ENCODE assay signal across 1 cellular context in genomic region chr16:47141773-47142468, GRCh38.
TF ChIP-seq lines count a peak whose summit lies in the region.

No MANE protein-coding gene starts in this region.

TF ChIP-seq in HepG2, 621 proteins besides CTCF, POLR2A, EP300 and RAD21 (continued from another document and continues in another):
- TF ChIP-seq, protein P1, sequence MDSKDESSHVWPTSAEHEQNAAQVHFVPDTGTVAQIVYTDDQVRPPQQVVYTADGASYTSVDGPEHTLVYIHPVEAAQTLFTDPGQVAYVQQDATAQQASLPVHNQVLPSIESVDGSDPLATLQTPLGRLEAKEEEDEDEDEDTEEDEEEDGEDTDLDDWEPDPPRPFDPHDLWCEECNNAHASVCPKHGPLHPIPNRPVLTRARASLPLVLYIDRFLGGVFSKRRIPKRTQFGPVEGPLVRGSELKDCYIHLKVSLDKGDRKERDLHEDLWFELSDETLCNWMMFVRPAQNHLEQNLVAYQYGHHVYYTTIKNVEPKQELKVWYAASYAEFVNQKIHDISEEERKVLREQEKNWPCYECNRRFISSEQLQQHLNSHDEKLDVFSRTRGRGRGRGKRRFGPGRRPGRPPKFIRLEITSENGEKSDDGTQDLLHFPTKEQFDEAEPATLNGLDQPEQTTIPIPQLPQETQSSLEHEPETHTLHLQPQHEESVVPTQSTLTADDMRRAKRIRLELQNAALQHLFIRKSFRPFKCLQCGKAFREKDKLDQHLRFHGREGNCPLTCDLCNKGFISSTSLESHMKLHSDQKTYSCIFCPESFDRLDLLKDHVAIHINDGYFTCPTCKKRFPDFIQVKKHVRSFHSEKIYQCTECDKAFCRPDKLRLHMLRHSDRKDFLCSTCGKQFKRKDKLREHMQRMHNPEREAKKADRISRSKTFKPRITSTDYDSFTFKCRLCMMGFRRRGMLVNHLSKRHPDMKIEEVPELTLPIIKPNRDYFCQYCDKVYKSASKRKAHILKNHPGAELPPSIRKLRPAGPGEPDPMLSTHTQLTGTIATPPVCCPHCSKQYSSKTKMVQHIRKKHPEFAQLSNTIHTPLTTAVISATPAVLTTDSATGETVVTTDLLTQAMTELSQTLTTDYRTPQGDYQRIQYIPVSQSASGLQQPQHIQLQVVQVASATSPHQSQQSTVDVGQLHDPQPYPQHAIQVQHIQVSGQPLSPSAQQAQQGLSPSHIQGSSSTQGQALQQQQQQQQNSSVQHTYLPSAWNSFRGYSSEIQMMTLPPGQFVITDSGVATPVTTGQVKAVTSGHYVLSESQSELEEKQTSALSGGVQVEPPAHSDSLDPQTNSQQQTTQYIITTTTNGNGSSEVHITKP (CRISPR knock-in tag; IDR thresholded peaks at IDR 0.05; ENCODE audit: low read depth), result no peak
- TF ChIP-seq, protein P2, sequence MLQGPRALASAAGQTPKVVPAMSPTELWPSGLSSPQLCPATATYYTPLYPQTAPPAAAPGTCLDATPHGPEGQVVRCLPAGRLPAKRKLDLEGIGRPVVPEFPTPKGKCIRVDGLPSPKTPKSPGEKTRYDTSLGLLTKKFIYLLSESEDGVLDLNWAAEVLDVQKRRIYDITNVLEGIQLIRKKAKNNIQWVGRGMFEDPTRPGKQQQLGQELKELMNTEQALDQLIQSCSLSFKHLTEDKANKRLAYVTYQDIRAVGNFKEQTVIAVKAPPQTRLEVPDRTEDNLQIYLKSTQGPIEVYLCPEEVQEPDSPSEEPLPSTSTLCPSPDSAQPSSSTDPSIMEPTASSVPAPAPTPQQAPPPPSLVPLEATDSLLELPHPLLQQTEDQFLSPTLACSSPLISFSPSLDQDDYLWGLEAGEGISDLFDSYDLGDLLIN (CRISPR knock-in tag; IDR thresholded peaks at IDR 0.05; ENCODE audit: borderline replicate concordance), result peak; percentile 43; the same call in 1 of the 2 replicates
- TF ChIP-seq MATR3 (CRISPR knock-in tag; IDR thresholded peaks at IDR 0.05) (no peak), ZSCAN21 (CRISPR knock-in tag; IDR thresholded peaks at IDR 0.05; ENCODE audit: borderline replicate concordance) (0 out of 2 replicates have a peak, but pooled peaks have one; percentile 48), PATZ1 (CRISPR knock-in tag; IDR thresholded peaks at IDR 0.05) (peak; percentile 59; the same call in 1 of the 2 replicates), KDM5B (CRISPR knock-in tag; IDR thresholded peaks at IDR 0.05; ENCODE audit: borderline replicate concordance) (no peak; the same call in 1 of the 2 replicates), ZZZ3 (CRISPR knock-in tag; IDR thresholded peaks at IDR 0.05; ENCODE audit: borderline replicate concordance) (no peak), NFIC (IDR thresholded peaks at IDR 0.05; ENCODE audit: low read length) (no peak), TIGD3 (CRISPR knock-in tag; IDR thresholded peaks at IDR 0.05; ENCODE audit: borderline replicate concordance) (no peak), FOXA1 (IDR thresholded peaks at IDR 0.05) (no peak), FOXA1 (CRISPR knock-in tag; IDR thresholded peaks at IDR 0.05) (no peak), SP140L (CRISPR knock-in tag; IDR thresholded peaks at IDR 0.05; ENCODE audit: borderline replicate concordance) (no peak), KLF13 (CRISPR knock-in tag; IDR thresholded peaks at IDR 0.05) (no peak), ATF6 (CRISPR knock-in tag; conservative IDR thresholded peaks at IDR 0.05) (no peak), MXD4 (CRISPR knock-in tag; IDR thresholded peaks at IDR 0.05) (no peak), MEF2D (CRISPR knock-in tag; IDR thresholded peaks at IDR 0.05) (0 out of 2 replicates have a peak, but pooled peaks have one; percentile 46), GZF1 (CRISPR knock-in tag; IDR thresholded peaks at IDR 0.05) (no peak), CREM (IDR thresholded peaks at IDR 0.05) (no peak), CREM (CRISPR knock-in tag; IDR thresholded peaks at IDR 0.05) (no peak), MLX (CRISPR knock-in tag; IDR thresholded peaks at IDR 0.05) (no peak), RERE (CRISPR knock-in tag; IDR thresholded peaks at IDR 0.05; ENCODE audit: low read depth) (no peak), ZNF543 (CRISPR knock-in tag; IDR thresholded peaks at IDR 0.05) (no peak), ZNF597 (CRISPR knock-in tag; IDR thresholded peaks at IDR 0.05) (no peak), ZNF101 (CRISPR knock-in tag; IDR thresholded peaks at IDR 0.05; ENCODE audit: borderline replicate concordance, low read depth) (no peak), ZNF274 (CRISPR knock-in tag; IDR thresholded peaks at IDR 0.05) (0 out of 2 replicates have a peak, but pooled peaks have one; percentile 33), PAF1 (CRISPR knock-in tag; IDR thresholded peaks at IDR 0.05) (no peak), CHD4 (IDR thresholded peaks at IDR 0.05; ENCODE audit: borderline replicate concordance, low read length) (no peak), ZNF431 (CRISPR knock-in tag; IDR thresholded peaks at IDR 0.05; ENCODE audit: borderline replicate concordance, low read depth) (no peak), GTF3A (CRISPR knock-in tag; conservative IDR thresholded peaks at IDR 0.05) (no peak), ZNF670 (CRISPR knock-in tag; IDR thresholded peaks at IDR 0.05; ENCODE audit: borderline replicate concordance) (no peak), EHMT2 (IDR thresholded peaks at IDR 0.05; ENCODE audit: borderline replicate concordance, low read depth, low read length) (no peak), ZMYM4 (CRISPR knock-in tag; IDR thresholded peaks at IDR 0.05) (peak; percentile 71; the same call in 1 of the 2 replicates), NFRKB (IDR thresholded peaks at IDR 0.05) (no peak), FOXJ3 (CRISPR knock-in tag; IDR thresholded peaks at IDR 0.05; ENCODE audit: borderline replicate concordance) (no peak), ZFP41 (CRISPR knock-in tag; IDR thresholded peaks at IDR 0.05; ENCODE audit: borderline replicate concordance) (no peak), TARDBP (CRISPR knock-in tag; IDR thresholded peaks at IDR 0.05) (no peak), SMARCC2 (IDR thresholded peaks at IDR 0.05) (no peak)
- TF ChIP-seq, protein P3, sequence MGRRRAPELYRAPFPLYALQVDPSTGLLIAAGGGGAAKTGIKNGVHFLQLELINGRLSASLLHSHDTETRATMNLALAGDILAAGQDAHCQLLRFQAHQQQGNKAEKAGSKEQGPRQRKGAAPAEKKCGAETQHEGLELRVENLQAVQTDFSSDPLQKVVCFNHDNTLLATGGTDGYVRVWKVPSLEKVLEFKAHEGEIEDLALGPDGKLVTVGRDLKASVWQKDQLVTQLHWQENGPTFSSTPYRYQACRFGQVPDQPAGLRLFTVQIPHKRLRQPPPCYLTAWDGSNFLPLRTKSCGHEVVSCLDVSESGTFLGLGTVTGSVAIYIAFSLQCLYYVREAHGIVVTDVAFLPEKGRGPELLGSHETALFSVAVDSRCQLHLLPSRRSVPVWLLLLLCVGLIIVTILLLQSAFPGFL (CRISPR knock-in tag; IDR thresholded peaks at IDR 0.05), result no peak
- TF ChIP-seq, protein P4, sequence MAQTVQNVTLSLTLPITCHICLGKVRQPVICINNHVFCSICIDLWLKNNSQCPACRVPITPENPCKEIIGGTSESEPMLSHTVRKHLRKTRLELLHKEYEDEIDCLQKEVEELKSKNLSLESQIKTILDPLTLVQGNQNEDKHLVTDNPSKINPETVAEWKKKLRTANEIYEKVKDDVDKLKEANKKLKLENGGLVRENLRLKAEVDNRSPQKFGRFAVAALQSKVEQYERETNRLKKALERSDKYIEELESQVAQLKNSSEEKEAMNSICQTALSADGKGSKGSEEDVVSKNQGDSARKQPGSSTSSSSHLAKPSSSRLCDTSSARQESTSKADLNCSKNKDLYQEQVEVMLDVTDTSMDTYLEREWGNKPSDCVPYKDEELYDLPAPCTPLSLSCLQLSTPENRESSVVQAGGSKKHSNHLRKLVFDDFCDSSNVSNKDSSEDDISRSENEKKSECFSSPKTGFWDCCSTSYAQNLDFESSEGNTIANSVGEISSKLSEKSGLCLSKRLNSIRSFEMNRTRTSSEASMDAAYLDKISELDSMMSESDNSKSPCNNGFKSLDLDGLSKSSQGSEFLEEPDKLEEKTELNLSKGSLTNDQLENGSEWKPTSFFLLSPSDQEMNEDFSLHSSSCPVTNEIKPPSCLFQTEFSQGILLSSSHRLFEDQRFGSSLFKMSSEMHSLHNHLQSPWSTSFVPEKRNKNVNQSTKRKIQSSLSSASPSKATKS (CRISPR knock-in tag; IDR thresholded peaks at IDR 0.05), result no peak
- TF ChIP-seq, protein P5, sequence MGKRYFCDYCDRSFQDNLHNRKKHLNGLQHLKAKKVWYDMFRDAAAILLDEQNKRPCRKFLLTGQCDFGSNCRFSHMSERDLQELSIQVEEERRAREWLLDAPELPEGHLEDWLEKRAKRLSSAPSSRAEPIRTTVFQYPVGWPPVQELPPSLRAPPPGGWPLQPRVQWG (CRISPR knock-in tag; IDR thresholded peaks at IDR 0.05; ENCODE audit: borderline replicate concordance, low read depth), result no peak
